ENCODE assay signal across 36 cellular contexts in genomic region chr1:30255111-30255510, GRCh38.
A peak's percentile ranks its signal among the peaks of the same experiment; 100 is the strongest.
DNase-seq lines count a peak whose midpoint lies in the region; ATAC-seq, FAIRE-seq and TF ChIP-seq lines count a peak whose summit lies in the region.
"Had no signal": no experiment of that assay in that cellular context is flagged by ENCODE, and none has a peak within 500 bp of the region (broad histone marks: within the 10 kb centered on the region; RNA-seq: fewer than 3 reads in every experiment).

No MANE protein-coding gene starts in this region.

- H4K8ac ChIP-seq in neuronal stem cell (ENCODE audit: low read depth, low read length) = no peak overlapping the region

- H2BK120ac ChIP-seq in neuronal stem cell (ENCODE audit: low read depth, low read length) = no peak overlapping the region

- POLR2A ChIA-PET in HepG2 (lab: Yijun Ruan, JAX) = no interaction called here
- POLR2A ChIA-PET in A673 (lab: Charles Lee; ENCODE audit: low non-redundant PET) = no interaction called here
- POLR2A ChIA-PET in K562 (lab: Yijun Ruan, JAX) = interaction anchor here (0.9 to 1.2 kb wide), 2 partner anchors 22 to 66 kb away, joined by 3 to 4 read pairs; no protein-coding TSS in a partner anchor
- POLR2A ChIA-PET in T-cell (lab: Charles Lee) = no interaction called here

- H4K91ac ChIP-seq in neuronal stem cell (ENCODE audit: low read depth, low read length, poor library complexity) = no peak overlapping the region

- in situ Hi-C loops in HepG2 (cut with HindIII; ENCODE audit: extremely low pct_ligation_motif_present, low pct_unique_long_range_greater_than_20kb) = no loop called here
- in situ Hi-C loops in K562 (cut with MboI) = no loop called here

- H3K4me1 Mint-ChIP-seq in T-cell = no peaks in the 10 kb centered on the region
- H3K4me1 Mint-ChIP-seq: B cell; CD14-positive monocyte; CD4-positive, alpha-beta memory T cell; CD4-positive, CD25-positive, alpha-beta regulatory T cell; CD8-positive, alpha-beta memory T cell had no signal

- WGBS in HepG2 (ENCODE audit: low lambda C conversion rate) = 17% methylated on average over 3 of the region's 3 CpGs
- WGBS in right lobe of liver (ENCODE audit: insufficient coverage, low coverage, low lambda C conversion rate, missing lambda C conversion rate) = 36% methylated on average over 3 of the region's 3 CpGs
- WGBS in K562 (ENCODE audit: insufficient coverage, low coverage, missing lambda C conversion rate) = 2% methylated on average over 3 of the region's 3 CpGs
- no CpG with 5 or more reads among the region's 3 CpGs for WGBS in neuronal stem cell (ENCODE audit: extremely low coverage in 2 of 2, insufficient read length in 2 of 2, insufficient replicate concordance in 1 of 2), 2 donors

- no peaks in the 10 kb centered on the region for H3K36me3 Mint-ChIP-seq in T-cell
- H3K36me3 Mint-ChIP-seq: CD14-positive monocyte; CD4-positive, CD25-positive, alpha-beta regulatory T cell; CD8-positive, alpha-beta memory T cell; CD8-positive, alpha-beta T cell had no signal

- TF ChIP-seq EP300 in HepG2 (IDR thresholded peaks at IDR 0.05; ENCODE audit: low read depth in 2 of 2, low read length in 2 of 2) (no peak), HepG2 (CRISPR knock-in tag; IDR thresholded peaks at IDR 0.05; ENCODE audit: borderline replicate concordance) (no peak), K562 (IDR thresholded peaks at IDR 0.05; ENCODE audit: low read length) (no peak)

- no peaks in the 10 kb centered on the region for H3K36me3 ChIP-seq in HepG2 (replicated peaks in 1 of 2; ENCODE audit: control insufficient read depth in 1 of 2, insufficient read depth in 2 of 2, low read length in 2 of 2)
- no peaks in the 10 kb centered on the region for H3K36me3 ChIP-seq in right lobe of liver
- no peaks in the 10 kb centered on the region for H3K36me3 ChIP-seq in A673 (ENCODE audit: insufficient read depth, low read length, poor library complexity, severe bottlenecking)
- H3K36me3 ChIP-seq in K562 (ENCODE audit: control insufficient read depth, insufficient read depth, low read length) = no peaks in the 10 kb centered on the region
- no peaks in the 10 kb centered on the region for H3K36me3 ChIP-seq in neuronal stem cell (replicated peaks in 1 of 2; ENCODE audit: control insufficient read depth in 2 of 2, insufficient read depth in 2 of 2, low read length in 2 of 2)
- H3K36me3 ChIP-seq: BE2C; BLaER1; BLaER1 treated with 17β-estradiol and CSF1 and Interleukin-3, amounts not matched to agents 10 nM and 100 nM had no signal

- no peak overlapping the region for H3K4me3 Mint-ChIP-seq in T-cell
- H3K4me3 Mint-ChIP-seq: B cell; CD14-positive monocyte; CD4-positive, alpha-beta memory T cell; CD4-positive, alpha-beta T cell; CD4-positive, CD25-positive, alpha-beta regulatory T cell; CD8-positive, alpha-beta memory T cell; CD8-positive, alpha-beta T cell had no signal

- H2BK12ac ChIP-seq in neuronal stem cell (ENCODE audit: low read length) = no peak overlapping the region

- FAIRE-seq in HepG2 (lab: Jason Lieb, UNC) (no peak), K562 (lab: Jason Lieb, UNC) (no peak)
- FAIRE-seq: A204.1, A549, D721Med had no signal

- no peaks in the 10 kb centered on the region for H3K9me1 ChIP-seq in K562 (ENCODE audit: control insufficient read depth, insufficient read depth, low read length)

- no peak overlapping the region for H3K4me2 ChIP-seq in HepG2 (ENCODE audit: low read depth, low read length)
- no peak overlapping the region for H3K4me2 ChIP-seq in K562 (ENCODE audit: insufficient read depth, low read length)
- H3K4me2 ChIP-seq in neuronal stem cell (ENCODE audit: insufficient read depth, low read length, poor library complexity, severe bottlenecking) = no peak overlapping the region
- H3K4me2 ChIP-seq: A549; BLaER1; BLaER1 treated with 17β-estradiol and CSF1 and Interleukin-3, amounts not matched to agents 10 nM and 100 nM had no signal

- intact Hi-C loops in HepG2 (cut with micrococcal nuclease; ENCODE audit: unreplicated experiment) = no loop called here
- intact Hi-C loops in right lobe of liver (cut with DNase I) = no loop called here
- intact Hi-C loops in A673 (cut with micrococcal nuclease; ENCODE audit: unreplicated experiment) = loop anchor here (5.0 to 10.0 kb wide), 4 partner anchors 90 to 450 kb away; no protein-coding TSS in a partner anchor
- intact Hi-C loops in K562 (cut with micrococcal nuclease) = no loop called here

- no peaks in the 10 kb centered on the region for H3K79me2 ChIP-seq in HepG2 (ENCODE audit: insufficient read depth, low read length)
- no peaks in the 10 kb centered on the region for H3K79me2 ChIP-seq in K562 (ENCODE audit: control insufficient read depth, insufficient read depth, low read length)

- no peaks in the 10 kb centered on the region for H3K4me1 ChIP-seq in HepG2 (ENCODE audit: insufficient read depth, low read length)
- no peaks in the 10 kb centered on the region for H3K4me1 ChIP-seq in right lobe of liver
- peaks cover 93% of the 10 kb centered on the region for H3K4me1 ChIP-seq in A673 (ENCODE audit: insufficient read depth, low read length, poor library complexity, severe bottlenecking)
- H3K4me1 ChIP-seq in K562 (replicated peaks in 1 of 2; ENCODE audit: control insufficient read depth in 2 of 2, insufficient read depth in 2 of 2, low read length in 2 of 2) = no peaks in the 10 kb centered on the region
- peaks cover 0 to 23% of the 10 kb centered on the region in 2 donors for H3K4me1 ChIP-seq in neuronal stem cell (ENCODE audit: control insufficient read depth in 2 of 2, insufficient read depth in 1 of 2, low read depth in 1 of 2, low read length in 2 of 2)
- H3K4me1 ChIP-seq: A549, BE2C, Caco-2 had no signal

- BruUV-seq in HepG2 (replicated peaks; lab: Mats Ljungman, UMichigan) (no TSS peak), A673 (replicated peaks; lab: Mats Ljungman, UMichigan) (no TSS peak), K562 (replicated peaks; lab: Mats Ljungman, UMichigan) (no TSS peak)

- H3K27ac Mint-ChIP-seq in T-cell = no peak overlapping the region
- H3K27ac Mint-ChIP-seq: B cell; CD4-positive, alpha-beta memory T cell; CD4-positive, alpha-beta T cell; CD4-positive, CD25-positive, alpha-beta regulatory T cell; CD8-positive, alpha-beta memory T cell; CD8-positive, alpha-beta T cell had no signal

- TF ChIP-seq POLR2A in HepG2 (IDR thresholded peaks at IDR 0.05; ENCODE audit: insufficient read depth in 1 of 2, low read depth in 2 of 2, low read length in 2 of 2) (no peak), right lobe of liver (IDR thresholded peaks at IDR 0.05) (no peak), K562 (conservative IDR thresholded peaks at IDR 0.05) (no peak)

- no peak overlapping the region for H3K18ac ChIP-seq in neuronal stem cell (ENCODE audit: low read length)

- H3K9ac ChIP-seq in HepG2 (ENCODE audit: insufficient read depth, low read depth, low read length) (no peak overlapping the region), K562 (ENCODE audit: insufficient read depth in 1 of 2, low read depth in 2 of 2, low read length in 2 of 2) (no peak overlapping the region), neuronal stem cell (ENCODE audit: low read depth, low read length, poor library complexity) (no peak overlapping the region)
- H3K9ac ChIP-seq: BLaER1; BLaER1 treated with 17β-estradiol and CSF1 and Interleukin-3, amounts not matched to agents 10 nM and 100 nM had no signal

- no peaks in the 10 kb centered on the region for H3K79me1 ChIP-seq in neuronal stem cell (ENCODE audit: low read depth, low read length)

- no peak overlapping the region for H2AFZ ChIP-seq in HepG2 (ENCODE audit: low read length)
- no peak overlapping the region for H2AFZ ChIP-seq in K562 (ENCODE audit: low read depth, low read length)
- H2AFZ ChIP-seq in neuronal stem cell (ENCODE audit: low read length) = no peak overlapping the region

- H2AK5ac ChIP-seq in neuronal stem cell (ENCODE audit: low read depth, low read length) = peak overlapping the region; percentile 67

- TF ChIP-seq CTCF in HepG2 (CRISPR knock-in tag; IDR thresholded peaks at IDR 0.05) (no peak), right lobe of liver (IDR thresholded peaks at IDR 0.05) (no peak), A673 (conservative IDR thresholded peaks at IDR 0.05; ENCODE audit: low read depth, low read length) (no peak), K562 (IDR thresholded peaks at IDR 0.05 in 2 of 3, conservative IDR thresholded peaks at IDR 0.05 in 1 of 3; ENCODE audit: insufficient read depth in 2 of 3, low read depth in 1 of 3, low read length in 3 of 3) (no peak)

- TF ChIP-seq RAD21 in HepG2 (CRISPR knock-in tag; IDR thresholded peaks at IDR 0.05) (no peak), K562 (CRISPR knock-in tag; conservative IDR thresholded peaks at IDR 0.05 in 1 of 2, IDR thresholded peaks at IDR 0.05 in 1 of 2) (no peak)

- CTCF ChIA-PET in HepG2 (lab: Yijun Ruan, JAX; ENCODE audit: low intra/inter-chr PET ratio, low total read pairs) = no interaction called here
- CTCF ChIA-PET in A673 (lab: Charles Lee) = no interaction called here
- CTCF ChIA-PET in K562 (lab: Yijun Ruan, JAX; ENCODE audit: low intra/inter-chr PET ratio) = no interaction called here
- CTCF ChIA-PET in T-cell (lab: Charles Lee) = no interaction called here

- H2BK15ac ChIP-seq in neuronal stem cell (ENCODE audit: low read length) = no peak overlapping the region

- H3K27ac ChIP-seq in HepG2 (ENCODE audit: extremely low read length, insufficient read depth, low read length) (no peak overlapping the region), right lobe of liver (no peak overlapping the region), A673 (ENCODE audit: low read depth, low read length, poor library complexity, severe bottlenecking) (peak overlapping the region; percentile 100), K562 (ENCODE audit: extremely low read depth, low read depth, low read length) (no peak overlapping the region), neuronal stem cell (replicated peaks; ENCODE audit: low read length) (no peak overlapping the region)
- H3K27ac ChIP-seq: 22Rv1; A549; BLaER1; BLaER1 treated with 17β-estradiol and CSF1 and Interleukin-3, amounts not matched to agents 10 nM and 100 nM; C4-2B had no signal

- H3K4me3 ChIP-seq in HepG2 (replicated peaks in 1 of 3; ENCODE audit: insufficient read depth in 1 of 3, low read depth in 2 of 3, low read length in 3 of 3) (no peak overlapping the region), right lobe of liver (no peak overlapping the region), A673 (ENCODE audit: low read depth, low read length, poor library complexity, severe bottlenecking) (no peak overlapping the region), K562 (no peak overlapping the region), neuronal stem cell (ENCODE audit: low read length in 2 of 2) (no peak overlapping the region)
- H3K4me3 ChIP-seq: A549; BLaER1; BLaER1 treated with 17β-estradiol and CSF1 and Interleukin-3, amounts not matched to agents 10 nM and 100 nM had no signal

- H3K27me3 ChIP-seq in HepG2 (ENCODE audit: control insufficient read depth in 1 of 2, insufficient read depth in 2 of 2, low read length in 2 of 2) (peaks cover 1 to 12% of the 10 kb centered on the region in 2 experiments; a peak in 3 of 5 replicates), right lobe of liver (no peaks in the 10 kb centered on the region), A673 (replicated peaks; ENCODE audit: insufficient read depth, low read depth, low read length, poor library complexity) (no peaks in the 10 kb centered on the region), K562 (ENCODE audit: control insufficient read depth in 2 of 2, insufficient read depth in 2 of 2, low read length in 2 of 2) (peaks cover 8 to 54% of the 10 kb centered on the region in 2 experiments), neuronal stem cell (ENCODE audit: control insufficient read depth in 3 of 3, insufficient read depth in 3 of 3, low read depth in 1 of 3, low read length in 3 of 3) (peaks cover 0 to 13% (median 0%) of the 10 kb centered on the region in 3 experiments)
- H3K27me3 ChIP-seq: BE2C; BLaER1; BLaER1 treated with 17β-estradiol and CSF1 and Interleukin-3, amounts not matched to agents 10 nM and 100 nM had no signal

- H4K20me1 ChIP-seq in HepG2 (ENCODE audit: insufficient read depth, low read length) (no peaks in the 10 kb centered on the region), K562 (replicated peaks; ENCODE audit: control insufficient read depth, insufficient read depth, low read length) (no peaks in the 10 kb centered on the region; the same call in 1 of the 2 replicates)
- H4K20me1 ChIP-seq: BLaER1; BLaER1 treated with 17β-estradiol and CSF1 and Interleukin-3, amounts not matched to agents 10 nM and 100 nM had no signal

- H3K23ac ChIP-seq in neuronal stem cell (ENCODE audit: low read depth, low read length, poor library complexity) = no peak overlapping the region

- no peak overlapping the region for H3K14ac ChIP-seq in neuronal stem cell (ENCODE audit: low read length)

- no peaks in the 10 kb centered on the region for H3K9me3 Mint-ChIP-seq in T-cell
- H3K9me3 Mint-ChIP-seq: CD14-positive monocyte; CD4-positive, alpha-beta memory T cell; CD4-positive, alpha-beta T cell; CD4-positive, CD25-positive, alpha-beta regulatory T cell; CD8-positive, alpha-beta memory T cell; CD8-positive, alpha-beta T cell had no signal

- no peaks in the 10 kb centered on the region for H3K9me3 ChIP-seq in HepG2 (ENCODE audit: low read length)
- H3K9me3 ChIP-seq in right lobe of liver = no peaks in the 10 kb centered on the region
- no peaks in the 10 kb centered on the region for H3K9me3 ChIP-seq in A673 (ENCODE audit: low read depth, low read length, poor library complexity, severe bottlenecking)
- no peaks in the 10 kb centered on the region for H3K9me3 ChIP-seq in K562 (replicated peaks; ENCODE audit: control insufficient read depth, insufficient read depth, low read depth, low read length)
- no peaks in the 10 kb centered on the region for H3K9me3 ChIP-seq in neuronal stem cell (replicated peaks in 1 of 2; ENCODE audit: control insufficient read depth in 2 of 2, insufficient read depth in 1 of 2, low read depth in 1 of 2, low read length in 2 of 2)
- H3K9me3 ChIP-seq: A549; BE2C; BLaER1; BLaER1 treated with 17β-estradiol and CSF1 and Interleukin-3, amounts not matched to agents 10 nM and 100 nM; Caco-2 had no signal

- H2BK5ac ChIP-seq in neuronal stem cell (ENCODE audit: low read length) = no peak overlapping the region

- ATAC-seq in HepG2 (no peak), right lobe of liver (no peak), K562 (no peak), HG03460 (IDR thresholded peaks at IDR 0.05; ENCODE audit: unreplicated experiment) (no peak), T-cell (replicated peaks in 1 of 4) (no peak)
- ATAC-seq: A549; CD8-positive, alpha-beta T cell had no signal

- H3K4ac ChIP-seq in neuronal stem cell (ENCODE audit: low read length) = no peak overlapping the region

- DNase-seq in HepG2 (ENCODE audit: low spot score) (no peak), right lobe of liver (no peak), A673 (ENCODE audit: low spot score) (no peak), K562 (ENCODE audit: extremely low read depth in 1 of 4, low spot score in 3 of 4) (no peak), neuronal stem cell (ENCODE audit: low spot score) (no peak), NAMALWA (ENCODE audit: low spot score) (no peak), T-cell (no peak)
- DNase-seq: 8988T; ACHN; AML-193; BE2C; C1 segment of cervical spinal cord; Caco-2; Calu3; CD4-positive, alpha-beta memory T cell; CD4-positive, alpha-beta T cell; CD4-positive, CD25-positive, alpha-beta regulatory T cell; CD8-positive, alpha-beta memory T cell; CD8-positive, alpha-beta T cell; DMS 273 treated with DMSO at 0.1 percent for 48 hours; DMS153; DMS53; DMS79; DMS79 treated with DMSO at 0.1 percent for 48 hours; DND-41; EL had no signal

- peaks cover 19 to 32% of the 10 kb centered on the region in 2 donors for H3K27me3 Mint-ChIP-seq in T-cell
- H3K27me3 Mint-ChIP-seq: CD4-positive, CD25-positive, alpha-beta regulatory T cell had no signal

Comparison
In these comparisons a context has a peak if more than half of its experiments do, and no peak if none do; other contexts are left out.
1. Of the 241 proteins assayed by ChIP-seq in both HepG2 and K562: peak only in HepG2: none; only in K562: CEBPB and CEBPG; in both: none; in neither: 237; mixed calls (peak in some experiments, not most) for 2.